In genomic region chr7:138726288-138726687, GRCh38 we compare ENCODE assay signal across 24 cellular contexts. TPM values are rescaled to one million over a fixed set of nuclear protein-coding genes. Genes with fewer than 3 reads are reported as not detected.
A peak's percentile ranks its signal among the peaks of the same experiment; 100 is the strongest.
DNase-seq lines count a peak whose midpoint lies in the region; ATAC-seq and TF ChIP-seq lines count a peak whose summit lies in the region.
"Had no signal": no experiment of that assay in that cellular context is flagged by ENCODE, and none has a peak within 500 bp of the region (broad histone marks: within the 10 kb centered on the region; RNA-seq: fewer than 3 reads in every experiment).

No MANE protein-coding gene starts in this region.

- intact Hi-C loops in body of pancreas (cut with DNase I), result no loop called here

- H3K4me1 Mint-ChIP-seq in neural progenitor cell, result peaks cover 11% of the 10 kb centered on the region
- H3K4me1 Mint-ChIP-seq: activated CD4-positive, alpha-beta memory T cell treated with anti-CD3 and anti-CD28 coated beads, Interleukin-2, amount 10 ng/mL, durations not matched to agents 7 days and 5 days; CD4-positive, CD25-positive, alpha-beta regulatory T cell; naive thymus-derived CD8-positive, alpha-beta T cell had no signal

- H3K27me3 ChIP-seq in WERI-Rb-1 (ENCODE audit: insufficient read depth, low read depth, severe bottlenecking), result peaks cover 6% of the 10 kb centered on the region
- H3K27me3 ChIP-seq in neural progenitor cell, result no peaks in the 10 kb centered on the region
- no peaks in the 10 kb centered on the region for H3K27me3 ChIP-seq in body of pancreas
- H3K27me3 ChIP-seq: adrenal gland, gastrocnemius medialis had no signal

- H3K9me3 Mint-ChIP-seq in neural progenitor cell, result peaks cover 5% of the 10 kb centered on the region
- H3K9me3 Mint-ChIP-seq: activated CD4-positive, alpha-beta memory T cell treated with anti-CD3 and anti-CD28 coated beads, Interleukin-2, amount 10 ng/mL, durations not matched to agents 7 days and 5 days; CD4-positive, CD25-positive, alpha-beta regulatory T cell; naive thymus-derived CD8-positive, alpha-beta T cell; stimulated activated naive CD8-positive, alpha-beta T cell treated with anti-CD3 and anti-CD28 coated beads, Interleukin-15, Interleukin-2, amounts not matched to agents 100 ng/mL and 50 ng/mL, for 24 hours had no signal

- peak; percentile 9 for TF ChIP-seq CTCF in GM20000 (IDR thresholded peaks at IDR 0.05; ENCODE audit: extremely low read depth, missing control alignments)
- peak; percentile 62 for TF ChIP-seq CTCF in WERI-Rb-1 (IDR thresholded peaks at IDR 0.05; ENCODE audit: low read depth, low read length)
- peak; percentile 21 for TF ChIP-seq CTCF in neural progenitor cell (IDR thresholded peaks at IDR 0.05)
- no peak for TF ChIP-seq CTCF in body of pancreas (IDR thresholded peaks at IDR 0.05)

- peaks cover 2% of the 10 kb centered on the region for H3K27me3 Mint-ChIP-seq in neural progenitor cell (ENCODE audit: insufficient read depth, low read depth)
- H3K27me3 Mint-ChIP-seq: activated CD4-positive, alpha-beta memory T cell treated with anti-CD3 and anti-CD28 coated beads, Interleukin-2, amount 10 ng/mL, durations not matched to agents 7 days and 5 days; CD4-positive, CD25-positive, alpha-beta regulatory T cell; stimulated activated naive CD8-positive, alpha-beta T cell treated with anti-CD3 and anti-CD28 coated beads, Interleukin-15, Interleukin-2, amounts not matched to agents 100 ng/mL and 50 ng/mL, for 24 hours had no signal

- H3K4me3 ChIP-seq in WERI-Rb-1 (ENCODE audit: low read depth, low read length), result no peak overlapping the region
- no peak overlapping the region for H3K4me3 ChIP-seq in neural progenitor cell
- H3K4me3 ChIP-seq in body of pancreas, result no peak overlapping the region
- H3K4me3 ChIP-seq: adrenal gland, gastrocnemius medialis, HAP-1, lung, psoas muscle, SK-N-MC had no signal

- no peak overlapping the region for H3K4me2 ChIP-seq in neural progenitor cell

- no peak for ATAC-seq in HG02798 (IDR thresholded peaks at IDR 0.05; ENCODE audit: poor library complexity, unreplicated experiment)
- no peak for ATAC-seq in body of pancreas
- ATAC-seq: gastrocnemius medialis; naive thymus-derived CD8-positive, alpha-beta T cell had no signal

- no peaks in the 10 kb centered on the region for H3F3A ChIP-seq in neural progenitor cell (ENCODE audit: low read depth)

- 78 to 86% methylated on average over 8 to 9 of the region's 9 CpGs for WGBS in body of pancreas, 2 donors

- H3K27ac ChIP-seq in WERI-Rb-1, result no peak overlapping the region
- no peak overlapping the region for H3K27ac ChIP-seq in neural progenitor cell
- H3K27ac ChIP-seq in body of pancreas, result no peak overlapping the region
- H3K27ac ChIP-seq: adrenal gland, gastrocnemius medialis, psoas muscle, SK-N-MC had no signal

- no peak for TF ChIP-seq POLR2A in body of pancreas (IDR thresholded peaks at IDR 0.05)

- peak; percentile 16 for DNase-seq in NCI-H82 (lab: John Stamatoyannopoulos, UW)
- no peak for DNase-seq in NCI-H82 treated with DMSO at 0.1 percent for 48 hours (lab: John Stamatoyannopoulos, UW; ENCODE audit: unreplicated experiment)
- no peak for DNase-seq in GM20000 (ENCODE audit: low spot score)
- DNase-seq in WERI-Rb-1, result peak; percentile 24
- DNase-seq in neural progenitor cell (ENCODE audit: low spot score), result no peak
- DNase-seq in stimulated activated CD4-positive, alpha-beta T cell treated with anti-CD3 and anti-CD28 coated beads, Interleukin-1b, Interleukin-23, amount 100 ng/mL, for 48 hours, result no peak
- no peak for DNase-seq in body of pancreas
- DNase-seq: activated CD4-positive, alpha-beta memory T cell treated with anti-CD3 and anti-CD28 coated beads, Interleukin-2, amount 10 ng/mL, durations not matched to agents 7 days and 5 days; adrenal gland; CD4-positive, CD25-positive, alpha-beta regulatory T cell; EL; gastrocnemius medialis; naive thymus-derived CD8-positive, alpha-beta T cell; NCI-H187; NCI-H446; OCI-M1; psoas muscle had no signal

- no peaks in the 10 kb centered on the region for H4K20me1 ChIP-seq in neural progenitor cell (ENCODE audit: low read depth)

- no peaks in the 10 kb centered on the region for H3K9me3 ChIP-seq in WERI-Rb-1 (ENCODE audit: severe bottlenecking)
- H3K9me3 ChIP-seq in neural progenitor cell (ENCODE audit: low read depth), result no peaks in the 10 kb centered on the region
- no peaks in the 10 kb centered on the region for H3K9me3 ChIP-seq in body of pancreas
- H3K9me3 ChIP-seq: adrenal gland, gastrocnemius medialis, HAP-1, psoas muscle had no signal

- H3K9ac ChIP-seq in neural progenitor cell, result no peak overlapping the region

- no peaks in the 10 kb centered on the region for H3K36me3 ChIP-seq in WERI-Rb-1
- no peaks in the 10 kb centered on the region for H3K36me3 ChIP-seq in neural progenitor cell
- no peaks in the 10 kb centered on the region for H3K36me3 ChIP-seq in body of pancreas (replicated peaks in 1 of 2; ENCODE audit: insufficient read depth in 1 of 2, low read depth in 2 of 2)
- H3K36me3 ChIP-seq: adrenal gland, gastrocnemius medialis, HAP-1 had no signal

- H2AFZ ChIP-seq in neural progenitor cell (replicated peaks), result no peak overlapping the region

- no peaks in the 10 kb centered on the region for H3K79me2 ChIP-seq in neural progenitor cell (ENCODE audit: low read depth)

- no peak overlapping the region for H3K27ac Mint-ChIP-seq in neural progenitor cell
- H3K27ac Mint-ChIP-seq: activated CD4-positive, alpha-beta memory T cell treated with anti-CD3 and anti-CD28 coated beads, Interleukin-2, amount 10 ng/mL, durations not matched to agents 7 days and 5 days; CD4-positive, CD25-positive, alpha-beta regulatory T cell; stimulated activated naive CD8-positive, alpha-beta T cell treated with anti-CD3 and anti-CD28 coated beads, Interleukin-15, Interleukin-2, amounts not matched to agents 100 ng/mL and 50 ng/mL, for 24 hours had no signal

- no peak overlapping the region for H3K4me3 Mint-ChIP-seq in neural progenitor cell
- H3K4me3 Mint-ChIP-seq: activated CD4-positive, alpha-beta memory T cell treated with anti-CD3 and anti-CD28 coated beads, Interleukin-2, amount 10 ng/mL, durations not matched to agents 7 days and 5 days; CD4-positive, CD25-positive, alpha-beta regulatory T cell; naive thymus-derived CD8-positive, alpha-beta T cell; stimulated activated naive CD8-positive, alpha-beta T cell treated with anti-CD3 and anti-CD28 coated beads, Interleukin-15, Interleukin-2, amounts not matched to agents 100 ng/mL and 50 ng/mL, for 24 hours had no signal

- no peaks in the 10 kb centered on the region for H3K36me3 Mint-ChIP-seq in neural progenitor cell
- H3K36me3 Mint-ChIP-seq: CD4-positive, CD25-positive, alpha-beta regulatory T cell had no signal

- H3K4me1 ChIP-seq in neural progenitor cell (no peaks in the 10 kb centered on the region), body of pancreas (no peaks in the 10 kb centered on the region)
- H3K4me1 ChIP-seq: adrenal gland, gastrocnemius medialis, HAP-1, psoas muscle had no signal

RNA-seq across cellular contexts. Expression of gene SVOPL, which starts 25.1 kb away (rescaled TPM):
- total RNA-seq in neural progenitor cell (ENCODE audit: low replicate concordance), result 0.06 and 0.09 TPM in 2 replicates
- total RNA-seq in body of pancreas, result not detected
- total RNA-seq: activated CD4-positive, alpha-beta memory T cell treated with anti-CD3 and anti-CD28 coated beads, Interleukin-2, amount 10 ng/mL, durations not matched to agents 7 days and 5 days; CD4-positive, CD25-positive, alpha-beta regulatory T cell; gastrocnemius medialis; HT1080; M059J; naive thymus-derived CD8-positive, alpha-beta T cell; psoas muscle had no signal

Comparison
In these comparisons a context has a peak if more than half of its experiments do, and no peak if none do; other contexts are left out.
1. DNase-seq: peak in NCI-H82 (single experiment) and WERI-Rb-1 (single experiment); none in NCI-H82 treated with DMSO at 0.1 percent for 48 hours (single experiment), GM20000 (single experiment), neural progenitor cell (single experiment), stimulated activated CD4-positive, alpha-beta T cell treated with anti-CD3 and anti-CD28 coated beads, Interleukin-1b, Interleukin-23, amount 100 ng/mL, for 48 hours (single experiment) and body of pancreas (0 of 4).
2. CTCF ChIP-seq: peak in GM20000 (single experiment), WERI-Rb-1 (single experiment) and neural progenitor cell (single experiment); none in body of pancreas (0 of 7).